In the genomic region with DNA sequence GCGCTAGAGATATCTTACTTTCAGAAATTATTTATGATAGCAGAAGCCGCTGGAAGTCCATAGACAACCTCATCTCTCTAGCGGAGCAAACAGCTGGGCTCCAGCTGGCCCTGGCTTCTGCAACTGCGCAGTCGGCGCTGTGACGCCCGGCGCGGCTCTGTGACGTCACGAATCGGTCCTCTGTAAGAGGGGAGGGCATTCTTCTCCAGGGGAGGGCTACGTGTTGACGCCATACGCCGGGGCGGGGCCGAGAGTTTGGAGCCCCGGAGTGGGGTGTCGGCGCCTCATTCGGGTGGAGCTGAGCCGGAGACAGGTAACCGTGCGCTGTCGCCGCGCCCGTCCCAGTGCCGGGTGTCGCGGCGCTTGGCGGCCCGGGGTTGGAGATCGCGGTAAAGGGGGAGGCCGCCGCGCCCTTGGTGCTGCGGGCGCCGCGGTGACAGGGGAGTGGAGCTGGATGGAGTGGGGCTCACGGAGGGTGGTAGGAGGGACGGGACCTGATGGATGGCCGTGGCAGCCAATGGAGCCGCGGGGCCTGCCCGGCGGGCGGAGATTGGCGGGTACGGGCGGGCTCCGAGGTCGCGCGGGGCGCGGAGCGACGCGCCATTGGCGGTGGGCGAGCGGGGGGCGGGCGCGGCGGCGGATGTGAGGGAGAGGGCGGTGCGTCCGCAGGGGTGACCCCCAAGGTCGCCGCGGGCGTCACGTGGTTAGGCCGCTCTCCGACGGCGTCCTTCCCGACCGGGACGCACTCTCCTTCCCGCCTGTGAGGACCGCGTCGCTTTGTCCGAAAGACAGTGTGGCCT, we compare ENCODE assay signal across 1 cellular context.
TF ChIP-seq lines count a peak whose summit lies in the region.

A gene (plus strand): TSS at position 287 of the 800 bp plus-strand sequence. CDS start 17,717 bp downstream, outside the sequence.

TF ChIP-seq in HepG2, 621 proteins besides CTCF, POLR2A, EP300 and RAD21 (continued from another document and continues in another):
- TF ChIP-seq THAP11 (CRISPR knock-in tag; IDR thresholded peaks at IDR 0.05) = peak; percentile 90
- TF ChIP-seq NFKB2 (CRISPR knock-in tag; IDR thresholded peaks at IDR 0.05; ENCODE audit: borderline replicate concordance) = 0 out of 2 replicates have a peak, but pooled peaks have one; percentile 74
- 0 out of 2 replicates have a peak, but pooled peaks have one; percentile 1 for TF ChIP-seq ZNF292 (CRISPR knock-in tag; IDR thresholded peaks at IDR 0.05; ENCODE audit: borderline replicate concordance, low read depth)
- peak; percentile 25; the same call in 1 of the 2 replicates for TF ChIP-seq ZNF556 (CRISPR knock-in tag; IDR thresholded peaks at IDR 0.05; ENCODE audit: borderline replicate concordance)
- TF ChIP-seq MAF1 (CRISPR knock-in tag; IDR thresholded peaks at IDR 0.05; ENCODE audit: borderline replicate concordance) = no peak
- no peak for TF ChIP-seq SOX6 (IDR thresholded peaks at IDR 0.05)
- peak; percentile 63 for TF ChIP-seq SOX6 (CRISPR knock-in tag; IDR thresholded peaks at IDR 0.05)
- peak; percentile 86; the same call in 1 of the 2 replicates for TF ChIP-seq CCDC6 (CRISPR knock-in tag; IDR thresholded peaks at IDR 0.05)
- TF ChIP-seq ZNF737 (CRISPR knock-in tag; IDR thresholded peaks at IDR 0.05; ENCODE audit: borderline replicate concordance) = no peak
- TF ChIP-seq, protein P1, sequence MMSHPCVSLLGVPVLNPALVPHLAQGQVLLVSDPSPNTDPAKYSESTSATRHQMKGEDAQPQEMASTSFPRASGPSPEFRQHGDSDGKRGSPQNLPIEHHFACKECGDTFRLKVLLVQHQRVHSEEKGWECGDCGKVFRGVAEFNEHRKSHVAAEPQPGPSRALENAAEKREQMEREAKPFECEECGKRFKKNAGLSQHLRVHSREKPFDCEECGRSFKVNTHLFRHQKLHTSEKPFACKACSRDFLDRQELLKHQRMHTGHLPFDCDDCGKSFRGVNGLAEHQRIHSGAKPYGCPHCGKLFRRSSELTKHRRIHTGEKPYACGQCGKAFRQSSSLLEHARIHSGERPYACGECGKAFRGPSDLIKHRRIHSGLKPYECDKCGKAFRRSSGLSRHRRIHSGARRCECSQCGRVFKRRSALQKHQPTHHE (CRISPR knock-in tag; IDR thresholded peaks at IDR 0.05; ENCODE audit: borderline replicate concordance) = peak; percentile 61; the same call in 1 of the 2 replicates
- TF ChIP-seq, protein P2, sequence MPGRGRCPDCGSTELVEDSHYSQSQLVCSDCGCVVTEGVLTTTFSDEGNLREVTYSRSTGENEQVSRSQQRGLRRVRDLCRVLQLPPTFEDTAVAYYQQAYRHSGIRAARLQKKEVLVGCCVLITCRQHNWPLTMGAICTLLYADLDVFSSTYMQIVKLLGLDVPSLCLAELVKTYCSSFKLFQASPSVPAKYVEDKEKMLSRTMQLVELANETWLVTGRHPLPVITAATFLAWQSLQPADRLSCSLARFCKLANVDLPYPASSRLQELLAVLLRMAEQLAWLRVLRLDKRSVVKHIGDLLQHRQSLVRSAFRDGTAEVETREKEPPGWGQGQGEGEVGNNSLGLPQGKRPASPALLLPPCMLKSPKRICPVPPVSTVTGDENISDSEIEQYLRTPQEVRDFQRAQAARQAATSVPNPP (CRISPR knock-in tag; IDR thresholded peaks at IDR 0.05) = no peak
- no peak for TF ChIP-seq ZMYM3 (CRISPR knock-in tag; IDR thresholded peaks at IDR 0.05)
- TF ChIP-seq, protein P3, sequence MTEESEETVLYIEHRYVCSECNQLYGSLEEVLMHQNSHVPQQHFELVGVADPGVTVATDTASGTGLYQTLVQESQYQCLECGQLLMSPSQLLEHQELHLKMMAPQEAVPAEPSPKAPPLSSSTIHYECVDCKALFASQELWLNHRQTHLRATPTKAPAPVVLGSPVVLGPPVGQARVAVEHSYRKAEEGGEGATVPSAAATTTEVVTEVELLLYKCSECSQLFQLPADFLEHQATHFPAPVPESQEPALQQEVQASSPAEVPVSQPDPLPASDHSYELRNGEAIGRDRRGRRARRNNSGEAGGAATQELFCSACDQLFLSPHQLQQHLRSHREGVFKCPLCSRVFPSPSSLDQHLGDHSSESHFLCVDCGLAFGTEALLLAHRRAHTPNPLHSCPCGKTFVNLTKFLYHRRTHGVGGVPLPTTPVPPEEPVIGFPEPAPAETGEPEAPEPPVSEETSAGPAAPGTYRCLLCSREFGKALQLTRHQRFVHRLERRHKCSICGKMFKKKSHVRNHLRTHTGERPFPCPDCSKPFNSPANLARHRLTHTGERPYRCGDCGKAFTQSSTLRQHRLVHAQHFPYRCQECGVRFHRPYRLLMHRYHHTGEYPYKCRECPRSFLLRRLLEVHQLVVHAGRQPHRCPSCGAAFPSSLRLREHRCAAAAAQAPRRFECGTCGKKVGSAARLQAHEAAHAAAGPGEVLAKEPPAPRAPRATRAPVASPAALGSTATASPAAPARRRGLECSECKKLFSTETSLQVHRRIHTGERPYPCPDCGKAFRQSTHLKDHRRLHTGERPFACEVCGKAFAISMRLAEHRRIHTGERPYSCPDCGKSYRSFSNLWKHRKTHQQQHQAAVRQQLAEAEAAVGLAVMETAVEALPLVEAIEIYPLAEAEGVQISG (CRISPR knock-in tag; IDR thresholded peaks at IDR 0.05) = peak; percentile 75
- TF ChIP-seq, protein P4, sequence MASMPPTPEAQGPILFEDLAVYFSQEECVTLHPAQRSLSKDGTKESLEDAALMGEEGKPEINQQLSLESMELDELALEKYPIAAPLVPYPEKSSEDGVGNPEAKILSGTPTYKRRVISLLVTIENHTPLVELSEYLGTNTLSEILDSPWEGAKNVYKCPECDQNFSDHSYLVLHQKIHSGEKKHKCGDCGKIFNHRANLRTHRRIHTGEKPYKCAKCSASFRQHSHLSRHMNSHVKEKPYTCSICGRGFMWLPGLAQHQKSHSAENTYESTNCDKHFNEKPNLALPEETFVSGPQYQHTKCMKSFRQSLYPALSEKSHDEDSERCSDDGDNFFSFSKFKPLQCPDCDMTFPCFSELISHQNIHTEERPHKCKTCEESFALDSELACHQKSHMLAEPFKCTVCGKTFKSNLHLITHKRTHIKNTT (CRISPR knock-in tag; IDR thresholded peaks at IDR 0.05) = no peak
- peak; percentile 86 for TF ChIP-seq RAD51 (IDR thresholded peaks at IDR 0.05; ENCODE audit: borderline replicate concordance)
- TF ChIP-seq DPF2 (CRISPR knock-in tag; IDR thresholded peaks at IDR 0.05; ENCODE audit: borderline replicate concordance, low read depth) = no peak
- no peak for TF ChIP-seq SCMH1 (CRISPR knock-in tag; IDR thresholded peaks at IDR 0.05; ENCODE audit: borderline replicate concordance)
- TF ChIP-seq ZNF446 (CRISPR knock-in tag; IDR thresholded peaks at IDR 0.05) = 0 out of 2 replicates have a peak, but pooled peaks have one; percentile 24
- TF ChIP-seq, protein P5, sequence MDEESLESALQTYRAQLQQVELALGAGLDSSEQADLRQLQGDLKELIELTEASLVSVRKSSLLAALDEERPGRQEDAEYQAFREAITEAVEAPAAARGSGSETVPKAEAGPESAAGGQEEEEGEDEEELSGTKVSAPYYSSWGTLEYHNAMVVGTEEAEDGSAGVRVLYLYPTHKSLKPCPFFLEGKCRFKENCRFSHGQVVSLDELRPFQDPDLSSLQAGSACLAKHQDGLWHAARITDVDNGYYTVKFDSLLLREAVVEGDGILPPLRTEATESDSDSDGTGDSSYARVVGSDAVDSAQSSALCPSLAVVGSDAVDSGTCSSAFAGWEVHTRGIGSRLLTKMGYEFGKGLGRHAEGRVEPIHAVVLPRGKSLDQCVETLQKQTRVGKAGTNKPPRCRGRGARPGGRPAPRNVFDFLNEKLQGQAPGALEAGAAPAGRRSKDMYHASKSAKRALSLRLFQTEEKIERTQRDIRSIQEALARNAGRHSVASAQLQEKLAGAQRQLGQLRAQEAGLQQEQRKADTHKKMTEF (CRISPR knock-in tag; IDR thresholded peaks at IDR 0.05) = peak; percentile 84; the same call in 1 of the 2 replicates
- TF ChIP-seq, protein P6, sequence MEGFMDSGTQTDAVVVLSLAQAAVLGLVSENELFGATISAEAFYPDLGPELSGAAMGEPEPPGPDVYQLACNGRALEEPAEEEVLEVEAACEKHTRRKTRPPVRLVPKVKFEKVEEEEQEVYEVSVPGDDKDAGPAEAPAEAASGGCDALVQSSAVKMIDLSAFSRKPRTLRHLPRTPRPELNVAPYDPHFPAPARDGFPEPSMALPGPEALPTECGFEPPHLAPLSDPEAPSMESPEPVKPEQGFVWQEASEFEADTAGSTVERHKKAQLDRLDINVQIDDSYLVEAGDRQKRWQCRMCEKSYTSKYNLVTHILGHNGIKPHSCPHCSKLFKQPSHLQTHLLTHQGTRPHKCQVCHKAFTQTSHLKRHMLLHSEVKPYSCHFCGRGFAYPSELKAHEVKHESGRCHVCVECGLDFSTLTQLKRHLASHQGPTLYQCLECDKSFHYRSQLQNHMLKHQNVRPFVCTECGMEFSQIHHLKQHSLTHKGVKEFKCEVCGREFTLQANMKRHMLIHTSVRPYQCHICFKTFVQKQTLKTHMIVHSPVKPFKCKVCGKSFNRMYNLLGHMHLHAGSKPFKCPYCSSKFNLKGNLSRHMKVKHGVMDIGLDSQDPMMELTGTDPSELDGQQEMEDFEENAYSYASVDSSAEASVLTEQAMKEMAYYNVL (CRISPR knock-in tag; IDR thresholded peaks at IDR 0.05; ENCODE audit: borderline replicate concordance) = 0 out of 2 replicates have a peak, but pooled peaks have one; percentile 44
- TF ChIP-seq MED13 (CRISPR knock-in tag; IDR thresholded peaks at IDR 0.05) = no peak
- peak; percentile 90 for TF ChIP-seq ZNF777 (CRISPR knock-in tag; IDR thresholded peaks at IDR 0.05)
- TF ChIP-seq, protein P7, sequence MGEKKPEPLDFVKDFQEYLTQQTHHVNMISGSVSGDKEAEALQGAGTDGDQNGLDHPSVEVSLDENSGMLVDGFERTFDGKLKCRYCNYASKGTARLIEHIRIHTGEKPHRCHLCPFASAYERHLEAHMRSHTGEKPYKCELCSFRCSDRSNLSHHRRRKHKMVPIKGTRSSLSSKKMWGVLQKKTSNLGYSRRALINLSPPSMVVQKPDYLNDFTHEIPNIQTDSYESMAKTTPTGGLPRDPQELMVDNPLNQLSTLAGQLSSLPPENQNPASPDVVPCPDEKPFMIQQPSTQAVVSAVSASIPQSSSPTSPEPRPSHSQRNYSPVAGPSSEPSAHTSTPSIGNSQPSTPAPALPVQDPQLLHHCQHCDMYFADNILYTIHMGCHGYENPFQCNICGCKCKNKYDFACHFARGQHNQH (CRISPR knock-in tag; IDR thresholded peaks at IDR 0.05) = peak; percentile 65
- peak; percentile 50 for TF ChIP-seq ZNF343 (CRISPR knock-in tag; IDR thresholded peaks at IDR 0.05)
- TF ChIP-seq, protein P8, sequence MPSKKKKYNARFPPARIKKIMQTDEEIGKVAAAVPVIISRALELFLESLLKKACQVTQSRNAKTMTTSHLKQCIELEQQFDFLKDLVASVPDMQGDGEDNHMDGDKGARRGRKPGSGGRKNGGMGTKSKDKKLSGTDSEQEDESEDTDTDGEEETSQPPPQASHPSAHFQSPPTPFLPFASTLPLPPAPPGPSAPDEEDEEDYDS (CRISPR knock-in tag; IDR thresholded peaks at IDR 0.05) = peak; percentile 71
- peak; percentile 58; the same call in 1 of the 2 replicates for TF ChIP-seq HOXA5 (CRISPR knock-in tag; IDR thresholded peaks at IDR 0.05)
- no peak; the same call in 1 of the 2 replicates for TF ChIP-seq ZNF562 (CRISPR knock-in tag; IDR thresholded peaks at IDR 0.05; ENCODE audit: borderline replicate concordance)
- TF ChIP-seq ZNF672 (CRISPR knock-in tag; IDR thresholded peaks at IDR 0.05) = 0 out of 2 replicates have a peak, but pooled peaks have one; percentile 32
- no peak for TF ChIP-seq MLLT10 (CRISPR knock-in tag; IDR thresholded peaks at IDR 0.05)
- TF ChIP-seq, protein P9, sequence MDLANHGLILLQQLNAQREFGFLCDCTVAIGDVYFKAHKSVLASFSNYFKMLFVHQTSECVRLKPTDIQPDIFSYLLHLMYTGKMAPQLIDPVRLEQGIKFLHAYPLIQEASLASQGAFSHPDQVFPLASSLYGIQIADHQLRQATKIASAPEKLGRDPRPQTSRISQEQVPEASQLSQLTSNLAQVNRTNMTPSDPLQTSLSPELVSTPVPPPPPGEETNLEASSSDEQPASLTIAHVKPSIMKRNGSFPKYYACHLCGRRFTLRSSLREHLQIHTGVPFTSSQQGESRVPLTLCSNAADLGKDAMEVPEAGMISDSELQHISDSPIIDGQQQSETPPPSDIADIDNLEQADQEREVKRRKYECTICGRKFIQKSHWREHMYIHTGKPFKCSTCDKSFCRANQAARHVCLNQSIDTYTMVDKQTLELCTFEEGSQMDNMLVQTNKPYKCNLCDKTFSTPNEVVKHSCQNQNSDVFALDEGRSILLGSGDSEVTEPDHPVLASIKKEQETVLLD (CRISPR knock-in tag; IDR thresholded peaks at IDR 0.05; ENCODE audit: low read depth) = peak; percentile 29; the same call in 1 of the 2 replicates
- TF ChIP-seq FOXK1 (CRISPR knock-in tag; IDR thresholded peaks at IDR 0.05; ENCODE audit: borderline replicate concordance, low read depth) = peak; percentile 89; the same call in 1 of the 2 replicates
- TF ChIP-seq SALL1 (CRISPR knock-in tag; IDR thresholded peaks at IDR 0.05) = peak; percentile 63
- peak; percentile 8; the same call in 1 of the 2 replicates for TF ChIP-seq ZNF780A (CRISPR knock-in tag; IDR thresholded peaks at IDR 0.05)
- TF ChIP-seq, protein P10, sequence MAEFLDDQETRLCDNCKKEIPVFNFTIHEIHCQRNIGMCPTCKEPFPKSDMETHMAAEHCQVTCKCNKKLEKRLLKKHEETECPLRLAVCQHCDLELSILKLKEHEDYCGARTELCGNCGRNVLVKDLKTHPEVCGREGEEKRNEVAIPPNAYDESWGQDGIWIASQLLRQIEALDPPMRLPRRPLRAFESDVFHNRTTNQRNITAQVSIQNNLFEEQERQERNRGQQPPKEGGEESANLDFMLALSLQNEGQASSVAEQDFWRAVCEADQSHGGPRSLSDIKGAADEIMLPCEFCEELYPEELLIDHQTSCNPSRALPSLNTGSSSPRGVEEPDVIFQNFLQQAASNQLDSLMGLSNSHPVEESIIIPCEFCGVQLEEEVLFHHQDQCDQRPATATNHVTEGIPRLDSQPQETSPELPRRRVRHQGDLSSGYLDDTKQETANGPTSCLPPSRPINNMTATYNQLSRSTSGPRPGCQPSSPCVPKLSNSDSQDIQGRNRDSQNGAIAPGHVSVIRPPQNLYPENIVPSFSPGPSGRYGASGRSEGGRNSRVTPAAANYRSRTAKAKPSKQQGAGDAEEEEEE (CRISPR knock-in tag; IDR thresholded peaks at IDR 0.05; ENCODE audit: borderline replicate concordance) = no peak
- TF ChIP-seq, protein P11, sequence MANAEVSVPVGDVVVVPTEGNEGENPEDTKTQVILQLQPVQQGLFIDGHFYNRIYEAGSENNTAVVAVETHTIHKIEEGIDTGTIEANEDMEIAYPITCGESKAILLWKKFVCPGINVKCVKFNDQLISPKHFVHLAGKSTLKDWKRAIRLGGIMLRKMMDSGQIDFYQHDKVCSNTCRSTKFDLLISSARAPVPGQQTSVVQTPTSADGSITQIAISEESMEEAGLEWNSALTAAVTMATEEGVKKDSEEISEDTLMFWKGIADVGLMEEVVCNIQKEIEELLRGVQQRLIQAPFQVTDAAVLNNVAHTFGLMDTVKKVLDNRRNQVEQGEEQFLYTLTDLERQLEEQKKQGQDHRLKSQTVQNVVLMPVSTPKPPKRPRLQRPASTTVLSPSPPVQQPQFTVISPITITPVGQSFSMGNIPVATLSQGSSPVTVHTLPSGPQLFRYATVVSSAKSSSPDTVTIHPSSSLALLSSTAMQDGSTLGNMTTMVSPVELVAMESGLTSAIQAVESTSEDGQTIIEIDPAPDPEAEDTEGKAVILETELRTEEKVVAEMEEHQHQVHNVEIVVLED (CRISPR knock-in tag; IDR thresholded peaks at IDR 0.05; ENCODE audit: borderline replicate concordance) = peak; percentile 98
- no peak; the same call in 1 of the 2 replicates for TF ChIP-seq SOX13 (IDR thresholded peaks at IDR 0.05)
- TF ChIP-seq SOX13 (CRISPR knock-in tag; conservative IDR thresholded peaks at IDR 0.05 in 1 of 2, IDR thresholded peaks at IDR 0.05 in 1 of 2) = peak in 1 of 2 experiments; percentile 16; a peak in 1 of 4 replicates
- TF ChIP-seq HDAC6 (IDR thresholded peaks at IDR 0.05; ENCODE audit: low read depth, low read length) = no peak
